8 cellular contexts compared by ENCODE assay signal in the genomic region with DNA sequence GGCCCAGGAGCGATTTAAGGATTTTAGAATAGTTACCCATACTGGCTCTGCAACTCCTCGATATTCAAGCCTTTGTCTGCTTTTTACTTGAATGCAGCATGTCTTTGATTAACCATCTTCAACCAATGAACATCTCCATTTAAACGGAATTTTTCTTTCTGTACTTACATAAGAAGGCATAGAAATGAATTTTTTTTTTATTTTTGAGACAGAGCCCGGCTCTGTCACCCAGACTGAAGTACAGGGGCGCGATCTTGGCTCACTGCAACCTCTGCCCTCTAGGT. TPM values are rescaled to one million over a fixed set of nuclear protein-coding genes. Genes with fewer than 3 reads are reported as not detected.
DNase-seq lines count a peak whose midpoint lies in the region; ATAC-seq and TF ChIP-seq lines count a peak whose summit lies in the region.

No MANE protein-coding gene starts in this region.

- POLR2A ChIA-PET in A673 (lab: Charles Lee; ENCODE audit: low non-redundant PET) = no interaction called here

- H3K4me3 ChIP-seq in A673 (ENCODE audit: low read depth, low read length, poor library complexity, severe bottlenecking) (peak overlapping the region; percentile 79), Karpas-422 (ENCODE audit: low read length) (peak overlapping the region; percentile 82; the same call in 1 of the 2 replicates), choroid plexus epithelial cell (ENCODE audit: low read depth, low read length) (peak overlapping the region; percentile 90), muscle layer of duodenum (ENCODE audit: low read depth in 1 of 2, low read length in 2 of 2) (peak overlapping the region; percentile 94 to 100)

- H4K20me1 ChIP-seq in Karpas-422 (ENCODE audit: insufficient read depth, low read depth, low read length) = no peaks in the 10 kb centered on the region

- H3K27ac ChIP-seq in A673 (ENCODE audit: low read depth, low read length, poor library complexity, severe bottlenecking) (peak overlapping the region; percentile 95), Karpas-422 (ENCODE audit: low read length) (no peak overlapping the region), muscle layer of duodenum (ENCODE audit: low read length) (peak overlapping the region; percentile 100)

- no peaks in the 10 kb centered on the region for H3K9me3 ChIP-seq in A673 (ENCODE audit: low read depth, low read length, poor library complexity, severe bottlenecking)
- H3K9me3 ChIP-seq in Karpas-422 (ENCODE audit: low read length) = no peaks in the 10 kb centered on the region
- no peaks in the 10 kb centered on the region for H3K9me3 ChIP-seq in muscle layer of duodenum (ENCODE audit: control insufficient read depth in 1 of 2, low read length in 2 of 2)

- peak overlapping the region; percentile 98 for H3K4me2 ChIP-seq in Karpas-422 (ENCODE audit: low read depth, low read length, poor library complexity, severe bottlenecking)

- ATAC-seq in HG03039 (IDR thresholded peaks at IDR 0.05; ENCODE audit: unreplicated experiment) = no peak

- H2AFZ ChIP-seq in Karpas-422 (ENCODE audit: low read length) = peak overlapping the region; percentile 95

- intact Hi-C loops in A673 (cut with micrococcal nuclease; ENCODE audit: unreplicated experiment) = no loop called here

- TF ChIP-seq CTCF in A673 (conservative IDR thresholded peaks at IDR 0.05; ENCODE audit: low read depth, low read length) (no peak), choroid plexus epithelial cell (conservative IDR thresholded peaks at IDR 0.05; ENCODE audit: low read depth, low read length) (no peak)

- peaks cover 36% of the 10 kb centered on the region for H3K79me2 ChIP-seq in Karpas-422 (ENCODE audit: low read length)

- TSS peak; percentile 73 for BruUV-seq in A673 (replicated peaks; lab: Mats Ljungman, UMichigan)

- CTCF ChIA-PET in A673 (lab: Charles Lee) = no interaction called here

- H3K9ac ChIP-seq in Karpas-422 (ENCODE audit: low read length) = peak overlapping the region; percentile 86; the same call in 1 of the 2 replicates

- no peak for DNase-seq in A673 (ENCODE audit: low spot score)
- no peak for DNase-seq in Karpas-422
- DNase-seq in choroid plexus epithelial cell (ENCODE audit: low read depth) = no peak
- DNase-seq in effector CD4-positive, alpha-beta T cell = no peak
- DNase-seq in NOMO-1 (lab: John Stamatoyannopoulos, UW; ENCODE audit: unreplicated experiment in 2 of 2) = no peak
- no peak for DNase-seq in NCI-H1436 (lab: John Stamatoyannopoulos, UW)

- no peaks in the 10 kb centered on the region for H3K9me2 ChIP-seq in Karpas-422 (replicated peaks; ENCODE audit: insufficient read depth, low read length)

- H3K27me3 ChIP-seq in A673 (replicated peaks; ENCODE audit: insufficient read depth, low read depth, low read length, poor library complexity) = no peaks in the 10 kb centered on the region
- H3K27me3 ChIP-seq in Karpas-422 (ENCODE audit: low read length) = no peaks in the 10 kb centered on the region
- H3K27me3 ChIP-seq in muscle layer of duodenum (ENCODE audit: low read depth, low read length) = no peaks in the 10 kb centered on the region

- H3K36me3 ChIP-seq in A673 (ENCODE audit: insufficient read depth, low read length, poor library complexity, severe bottlenecking) (peaks cover 7% of the 10 kb centered on the region), Karpas-422 (ENCODE audit: insufficient read depth, low read length) (peaks cover 10% of the 10 kb centered on the region; the same call in 1 of the 2 replicates), muscle layer of duodenum (ENCODE audit: control insufficient read depth in 1 of 2, insufficient read depth in 2 of 2, low read length in 2 of 2) (peaks cover under 1 to 5% of the 10 kb centered on the region in 2 donors)

- peaks cover 14% of the 10 kb centered on the region for H3K4me1 ChIP-seq in A673 (ENCODE audit: insufficient read depth, low read length, poor library complexity, severe bottlenecking)
- H3K4me1 ChIP-seq in Karpas-422 (ENCODE audit: low read length) = peaks cover 20% of the 10 kb centered on the region
- H3K4me1 ChIP-seq in muscle layer of duodenum (ENCODE audit: control insufficient read depth in 1 of 2, insufficient read depth in 2 of 2, low read length in 2 of 2) = peaks cover 10 to 26% of the 10 kb centered on the region in 2 donors

RNA-seq across cellular contexts. Expression of a gene that starts 0.8 kb away (rescaled TPM):
- 42.9 and 44.1 TPM in 2 replicates for total RNA-seq in A673 (2021)
- 28.9 and 34.7 TPM in 2 replicates for total RNA-seq in Karpas-422 (2014; rRNA removed; shearing (Covaris generic); ENCODE audit: low replicate concordance)

RNA-seq across cellular contexts. Expression of a gene that starts 41.5 kb away (rescaled TPM):
- not detected in 2 replicates for total RNA-seq in A673 (2021)
- total RNA-seq in Karpas-422 (2014; rRNA removed; shearing (Covaris generic); ENCODE audit: low replicate concordance) = not detected in 2 replicates
